10 cellular contexts compared by ENCODE assay signal in genomic region chr11:69013009-69013951, GRCh38. TPM values are rescaled to one million over a fixed set of nuclear protein-coding genes. Genes with fewer than 3 reads are reported as not detected.
DNase-seq lines count a peak whose midpoint lies in the region; ATAC-seq, FAIRE-seq and TF ChIP-seq lines count a peak whose summit lies in the region.
"Had no signal": no experiment of that assay in that cellular context is flagged by ENCODE, and none has a peak within 500 bp of the region (broad histone marks: within the 10 kb centered on the region; RNA-seq: fewer than 3 reads in every experiment).

MRGPRF (minus strand) TSS chr11:69013246; CDS start chr11:69009901, 3,345 bp downstream.

- intact Hi-C loops in testis (cut with DNase I; ENCODE audit: low total_unique reads): no loop called here

- H3K27ac ChIP-seq in testis: peak within 1 kb of the TSS; percentile 88 to 94
- H3K27ac ChIP-seq: BLaER1 treated with 17β-estradiol and CSF1 and Interleukin-3, amounts not matched to agents 10 nM and 100 nM had no signal

- ATAC-seq in HG03460 (IDR thresholded peaks at IDR 0.05; ENCODE audit: unreplicated experiment): no peak
- ATAC-seq: T-cell had no signal

- no peak within 1 kb of the TSS for H3K4me3 ChIP-seq in bronchial epithelial cell (ENCODE audit: low read depth, low read length)
- peak within 1 kb of the TSS; percentile 54 to 56 for H3K4me3 ChIP-seq in testis
- H3K4me3 ChIP-seq: BLaER1 treated with 17β-estradiol and CSF1 and Interleukin-3, amounts not matched to agents 10 nM and 100 nM had no signal

- no peak for TF ChIP-seq POLR2A in testis (IDR thresholded peaks at IDR 0.05)

- 19 to 31% methylated on average over 23 to 42 of the region's 43 CpGs for WGBS in testis, 2 donors

- in situ Hi-C loops in GM13976 (cut with MboI; ENCODE audit: low sequenced_read_pairs, unreplicated experiment): no loop called here

- H3K27me3 ChIP-seq in bronchial epithelial cell (ENCODE audit: control insufficient read depth, insufficient read depth, low read length) (peaks cover 6% of the 10 kb centered on the region), testis (no peaks in the 10 kb centered on the region)

- TF ChIP-seq CTCF in bronchial epithelial cell (IDR thresholded peaks at IDR 0.05; ENCODE audit: insufficient read depth, low read length, severe bottlenecking): peak; percentile 28
- TF ChIP-seq CTCF in testis (IDR thresholded peaks at IDR 0.05): peak in 1 of 3 experiments; percentile 43
- TF ChIP-seq CTCF in GM13976 (IDR thresholded peaks at IDR 0.05; ENCODE audit: borderline replicate concordance, control extremely low read depth, extremely low read depth, insufficient read depth, missing control alignments): no peak

- no peak for FAIRE-seq in bronchial epithelial cell (lab: Jason Lieb, UNC)

- H3K9me3 ChIP-seq in testis: no peaks in the 10 kb centered on the region
- H3K9me3 ChIP-seq: BLaER1 treated with 17β-estradiol and CSF1 and Interleukin-3, amounts not matched to agents 10 nM and 100 nM had no signal

- DNase-seq in NCI-H146 (lab: John Stamatoyannopoulos, UW): peak; percentile 59
- no peak for DNase-seq in NCI-H146 treated with DMSO at 0.1 percent for 48 hours (lab: John Stamatoyannopoulos, UW; ENCODE audit: unreplicated experiment)
- DNase-seq in bronchial epithelial cell (ENCODE audit: low read depth): no peak
- peak; percentile 41 for DNase-seq in kidney tubule cell (ENCODE audit: low spot score)
- DNase-seq in testis: peak; percentile 88
- DNase-seq in GM13976 (ENCODE audit: low spot score): no peak
- DNase-seq in NCI-H446 (lab: John Stamatoyannopoulos, UW): no peak

- peaks cover 34% of the 10 kb centered on the region for H3K4me1 ChIP-seq in testis

- H3K36me3 ChIP-seq in bronchial epithelial cell (ENCODE audit: control insufficient read depth, insufficient read depth, low read length) (no peaks in the 10 kb centered on the region), testis (ENCODE audit: low read depth, missing control alignments) (no peaks in the 10 kb centered on the region)
- H3K36me3 ChIP-seq: BLaER1 treated with 17β-estradiol and CSF1 and Interleukin-3, amounts not matched to agents 10 nM and 100 nM had no signal

RNA-seq across cellular contexts. Expression of gene MRGPRF, which starts in this region (rescaled TPM):
- 0.53 TPM in 1 of 2 replicates, not detected in the other for total RNA-seq in bronchial epithelial cell
- 10 to 100 TPM in 1 of 2 donors, 1 to 10 TPM in 1; 10.0 to 12.2 TPM for total RNA-seq in testis
- polyA plus RNA-seq in testis (ENCODE audit: insufficient read depth, low read depth, low replicate concordance): 21.1 TPM
- total RNA-seq: T-cell had no signal

Comparison
In these comparisons a context has a peak if more than half of its experiments do, and no peak if none do; other contexts are left out.
1. DNase-seq: peak in NCI-H146 (single experiment), kidney tubule cell (single experiment) and testis (single experiment); none in NCI-H146 treated with DMSO at 0.1 percent for 48 hours (single experiment), bronchial epithelial cell (single experiment), GM13976 (single experiment) and NCI-H446 (0 of 2).